ENCODE assay signal across 1 cellular context in the genomic region with DNA sequence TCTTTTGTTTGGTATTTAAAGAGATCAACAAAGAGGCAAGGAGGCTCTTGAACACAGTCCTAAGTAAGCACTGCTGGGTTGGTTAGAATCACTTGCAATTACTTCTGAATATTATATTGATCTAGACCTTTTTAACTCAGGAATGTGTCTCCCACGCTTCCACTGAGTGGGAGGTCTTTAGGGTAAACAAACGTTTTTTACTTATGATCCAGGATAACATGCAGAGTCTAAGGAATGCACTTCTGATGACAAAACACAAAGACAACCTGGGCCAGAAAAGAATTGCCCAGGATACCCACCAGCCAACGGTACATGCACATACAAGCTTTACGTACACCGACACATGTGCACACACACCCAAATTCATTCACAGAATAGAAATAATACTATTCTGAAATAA.
TF ChIP-seq lines count a peak whose summit lies in the region.

No MANE protein-coding gene starts in this region.

TF ChIP-seq in GM23338, 12 proteins besides CTCF, POLR2A, EP300 and RAD21 (continued from another document):
- TF ChIP-seq, protein P1, sequence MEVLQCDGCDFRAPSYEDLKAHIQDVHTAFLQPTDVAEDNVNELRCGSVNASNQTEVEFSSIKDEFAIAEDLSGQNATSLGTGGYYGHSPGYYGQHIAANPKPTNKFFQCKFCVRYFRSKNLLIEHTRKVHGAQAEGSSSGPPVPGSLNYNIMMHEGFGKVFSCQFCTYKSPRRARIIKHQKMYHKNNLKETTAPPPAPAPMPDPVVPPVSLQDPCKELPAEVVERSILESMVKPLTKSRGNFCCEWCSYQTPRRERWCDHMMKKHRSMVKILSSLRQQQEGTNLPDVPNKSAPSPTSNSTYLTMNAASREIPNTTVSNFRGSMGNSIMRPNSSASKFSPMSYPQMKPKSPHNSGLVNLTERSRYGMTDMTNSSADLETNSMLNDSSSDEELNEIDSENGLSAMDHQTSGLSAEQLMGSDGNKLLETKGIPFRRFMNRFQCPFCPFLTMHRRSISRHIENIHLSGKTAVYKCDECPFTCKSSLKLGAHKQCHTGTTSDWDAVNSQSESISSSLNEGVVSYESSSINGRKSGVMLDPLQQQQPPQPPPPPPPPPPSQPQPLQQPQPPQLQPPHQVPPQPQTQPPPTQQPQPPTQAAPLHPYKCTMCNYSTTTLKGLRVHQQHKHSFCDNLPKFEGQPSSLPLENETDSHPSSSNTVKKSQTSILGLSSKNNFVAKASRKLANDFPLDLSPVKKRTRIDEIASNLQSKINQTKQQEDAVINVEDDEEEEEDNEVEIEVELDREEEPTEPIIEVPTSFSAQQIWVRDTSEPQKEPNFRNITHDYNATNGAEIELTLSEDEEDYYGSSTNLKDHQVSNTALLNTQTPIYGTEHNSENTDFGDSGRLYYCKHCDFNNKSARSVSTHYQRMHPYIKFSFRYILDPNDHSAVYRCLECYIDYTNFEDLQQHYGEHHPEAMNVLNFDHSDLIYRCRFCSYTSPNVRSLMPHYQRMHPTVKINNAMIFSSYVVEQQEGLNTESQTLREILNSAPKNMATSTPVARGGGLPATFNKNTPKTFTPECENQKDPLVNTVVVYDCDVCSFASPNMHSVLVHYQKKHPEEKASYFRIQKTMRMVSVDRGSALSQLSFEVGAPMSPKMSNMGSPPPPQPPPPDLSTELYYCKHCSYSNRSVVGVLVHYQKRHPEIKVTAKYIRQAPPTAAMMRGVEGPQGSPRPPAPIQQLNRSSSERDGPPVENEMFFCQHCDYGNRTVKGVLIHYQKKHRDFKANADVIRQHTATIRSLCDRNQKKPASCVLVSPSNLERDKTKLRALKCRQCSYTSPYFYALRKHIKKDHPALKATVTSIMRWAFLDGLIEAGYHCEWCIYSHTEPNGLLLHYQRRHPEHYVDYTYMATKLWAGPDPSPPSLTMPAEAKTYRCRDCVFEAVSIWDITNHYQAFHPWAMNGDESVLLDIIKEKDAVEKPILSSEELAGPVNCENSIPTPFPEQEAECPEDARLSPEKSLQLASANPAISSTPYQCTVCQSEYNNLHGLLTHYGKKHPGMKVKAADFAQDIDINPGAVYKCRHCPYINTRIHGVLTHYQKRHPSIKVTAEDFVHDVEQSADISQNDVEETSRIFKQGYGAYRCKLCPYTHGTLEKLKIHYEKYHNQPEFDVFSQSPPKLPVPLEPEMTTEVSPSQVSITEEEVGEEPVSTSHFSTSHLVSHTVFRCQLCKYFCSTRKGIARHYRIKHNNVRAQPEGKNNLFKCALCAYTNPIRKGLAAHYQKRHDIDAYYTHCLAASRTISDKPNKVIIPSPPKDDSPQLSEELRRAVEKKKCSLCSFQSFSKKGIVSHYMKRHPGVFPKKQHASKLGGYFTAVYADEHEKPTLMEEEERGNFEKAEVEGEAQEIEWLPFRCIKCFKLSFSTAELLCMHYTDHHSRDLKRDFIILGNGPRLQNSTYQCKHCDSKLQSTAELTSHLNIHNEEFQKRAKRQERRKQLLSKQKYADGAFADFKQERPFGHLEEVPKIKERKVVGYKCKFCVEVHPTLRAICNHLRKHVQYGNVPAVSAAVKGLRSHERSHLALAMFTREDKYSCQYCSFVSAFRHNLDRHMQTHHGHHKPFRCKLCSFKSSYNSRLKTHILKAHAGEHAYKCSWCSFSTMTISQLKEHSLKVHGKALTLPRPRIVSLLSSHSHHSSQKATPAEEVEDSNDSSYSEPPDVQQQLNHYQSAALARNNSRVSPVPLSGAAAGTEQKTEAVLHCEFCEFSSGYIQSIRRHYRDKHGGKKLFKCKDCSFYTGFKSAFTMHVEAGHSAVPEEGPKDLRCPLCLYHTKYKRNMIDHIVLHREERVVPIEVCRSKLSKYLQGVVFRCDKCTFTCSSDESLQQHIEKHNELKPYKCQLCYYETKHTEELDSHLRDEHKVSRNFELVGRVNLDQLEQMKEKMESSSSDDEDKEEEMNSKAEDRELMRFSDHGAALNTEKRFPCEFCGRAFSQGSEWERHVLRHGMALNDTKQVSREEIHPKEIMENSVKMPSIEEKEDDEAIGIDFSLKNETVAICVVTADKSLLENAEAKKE (CRISPR knock-in tag; IDR thresholded peaks at IDR 0.05), result no peak
- TF ChIP-seq, protein P2, sequence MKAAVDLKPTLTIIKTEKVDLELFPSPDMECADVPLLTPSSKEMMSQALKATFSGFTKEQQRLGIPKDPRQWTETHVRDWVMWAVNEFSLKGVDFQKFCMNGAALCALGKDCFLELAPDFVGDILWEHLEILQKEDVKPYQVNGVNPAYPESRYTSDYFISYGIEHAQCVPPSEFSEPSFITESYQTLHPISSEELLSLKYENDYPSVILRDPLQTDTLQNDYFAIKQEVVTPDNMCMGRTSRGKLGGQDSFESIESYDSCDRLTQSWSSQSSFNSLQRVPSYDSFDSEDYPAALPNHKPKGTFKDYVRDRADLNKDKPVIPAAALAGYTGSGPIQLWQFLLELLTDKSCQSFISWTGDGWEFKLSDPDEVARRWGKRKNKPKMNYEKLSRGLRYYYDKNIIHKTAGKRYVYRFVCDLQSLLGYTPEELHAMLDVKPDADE (IDR thresholded peaks at IDR 0.05), result no peak
- no peak for TF ChIP-seq NANOG (IDR thresholded peaks at IDR 0.05; ENCODE audit: borderline replicate concordance)
- no peak for TF ChIP-seq EZH2 (IDR thresholded peaks at IDR 0.05; ENCODE audit: low read depth, unreplicated experiment)
- TF ChIP-seq ZNF114 (CRISPR knock-in tag; IDR thresholded peaks at IDR 0.05), result no peak
- TF ChIP-seq ZNF331 (CRISPR knock-in tag; IDR thresholded peaks at IDR 0.05; ENCODE audit: low read depth), result no peak
- no peak for TF ChIP-seq STAT1 (IDR thresholded peaks at IDR 0.05; ENCODE audit: unreplicated experiment)
- no peak for TF ChIP-seq JUNB (IDR thresholded peaks at IDR 0.05; ENCODE audit: unreplicated experiment)
- TF ChIP-seq, protein P3, sequence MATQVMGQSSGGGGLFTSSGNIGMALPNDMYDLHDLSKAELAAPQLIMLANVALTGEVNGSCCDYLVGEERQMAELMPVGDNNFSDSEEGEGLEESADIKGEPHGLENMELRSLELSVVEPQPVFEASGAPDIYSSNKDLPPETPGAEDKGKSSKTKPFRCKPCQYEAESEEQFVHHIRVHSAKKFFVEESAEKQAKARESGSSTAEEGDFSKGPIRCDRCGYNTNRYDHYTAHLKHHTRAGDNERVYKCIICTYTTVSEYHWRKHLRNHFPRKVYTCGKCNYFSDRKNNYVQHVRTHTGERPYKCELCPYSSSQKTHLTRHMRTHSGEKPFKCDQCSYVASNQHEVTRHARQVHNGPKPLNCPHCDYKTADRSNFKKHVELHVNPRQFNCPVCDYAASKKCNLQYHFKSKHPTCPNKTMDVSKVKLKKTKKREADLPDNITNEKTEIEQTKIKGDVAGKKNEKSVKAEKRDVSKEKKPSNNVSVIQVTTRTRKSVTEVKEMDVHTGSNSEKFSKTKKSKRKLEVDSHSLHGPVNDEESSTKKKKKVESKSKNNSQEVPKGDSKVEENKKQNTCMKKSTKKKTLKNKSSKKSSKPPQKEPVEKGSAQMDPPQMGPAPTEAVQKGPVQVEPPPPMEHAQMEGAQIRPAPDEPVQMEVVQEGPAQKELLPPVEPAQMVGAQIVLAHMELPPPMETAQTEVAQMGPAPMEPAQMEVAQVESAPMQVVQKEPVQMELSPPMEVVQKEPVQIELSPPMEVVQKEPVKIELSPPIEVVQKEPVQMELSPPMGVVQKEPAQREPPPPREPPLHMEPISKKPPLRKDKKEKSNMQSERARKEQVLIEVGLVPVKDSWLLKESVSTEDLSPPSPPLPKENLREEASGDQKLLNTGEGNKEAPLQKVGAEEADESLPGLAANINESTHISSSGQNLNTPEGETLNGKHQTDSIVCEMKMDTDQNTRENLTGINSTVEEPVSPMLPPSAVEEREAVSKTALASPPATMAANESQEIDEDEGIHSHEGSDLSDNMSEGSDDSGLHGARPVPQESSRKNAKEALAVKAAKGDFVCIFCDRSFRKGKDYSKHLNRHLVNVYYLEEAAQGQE (IDR thresholded peaks at IDR 0.05; ENCODE audit: unreplicated experiment), result no peak
- TF ChIP-seq EZH2phosphoT487 (IDR thresholded peaks at IDR 0.05; ENCODE audit: unreplicated experiment), result no peak
- TF ChIP-seq POLR2AphosphoS5 (IDR thresholded peaks at IDR 0.05; ENCODE audit: low read depth), result no peak
